Comparison of ENCODE assay signal across 8 cellular contexts in the genomic region with DNA sequence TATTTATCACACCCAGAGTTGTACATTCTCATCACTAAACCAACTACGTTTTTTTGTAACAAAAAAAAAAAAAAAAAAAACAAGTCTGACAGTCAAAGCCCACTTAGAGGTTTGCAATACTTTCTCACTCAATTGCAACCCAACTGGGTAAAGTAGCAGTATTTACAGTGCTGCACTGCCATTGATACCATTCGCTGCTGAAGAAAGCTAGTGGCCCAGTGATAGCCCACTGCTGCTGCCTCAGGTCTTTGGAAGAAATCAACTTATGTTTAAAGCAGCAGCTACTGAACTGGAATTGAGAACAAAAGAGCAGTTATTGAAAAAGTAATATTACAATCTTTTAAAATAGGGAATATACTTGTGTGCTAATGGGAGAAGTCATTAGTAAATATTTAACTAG. TPM values are rescaled to one million over a fixed set of nuclear protein-coding genes. Genes with fewer than 3 reads are reported as not detected.
DNase-seq lines count a peak whose midpoint lies in the region; ATAC-seq, FAIRE-seq and TF ChIP-seq lines count a peak whose summit lies in the region.

No MANE protein-coding gene starts in this region.

- no peaks in the 10 kb centered on the region for H3K9me3 ChIP-seq in prostate gland

- H3K36me3 ChIP-seq in prostate gland, result peaks cover 10 to 17% of the 10 kb centered on the region in 2 donors

- 0% methylated on average over 2 of the region's 2 CpGs for WGBS in prostate gland

- intact Hi-C loops in prostate gland (cut with DNase I), result loop anchor here (5.0 kb wide), 1 partner anchor 181 kb away; no protein-coding TSS in a partner anchor

- FAIRE-seq in HTR-8/SVneo (lab: Jason Lieb, UNC), result no peak

- peak overlapping the region; percentile 100 for H3K4me3 ChIP-seq in GM12864 (ENCODE audit: low read depth, low read length)
- peak overlapping the region; percentile 91 to 95 for H3K4me3 ChIP-seq in prostate gland

- ATAC-seq in GM21576 (IDR thresholded peaks at IDR 0.05; ENCODE audit: unreplicated experiment), result no peak
- ATAC-seq in HG02763 (IDR thresholded peaks at IDR 0.05; ENCODE audit: unreplicated experiment), result no peak

- TF ChIP-seq POLR2A in erythroblast (IDR thresholded peaks at IDR 0.05; ENCODE audit: low read length) (no peak), prostate gland (IDR thresholded peaks at IDR 0.05) (no peak)

- H3K27me3 ChIP-seq in prostate gland (replicated peaks; ENCODE audit: insufficient read depth), result no peaks in the 10 kb centered on the region

- peaks cover 4% of the 10 kb centered on the region for H3K4me1 ChIP-seq in prostate gland (replicated peaks)

- DNase-seq in GM12864 (ENCODE audit: low read depth) (no peak), RKO (ENCODE audit: low spot score) (peak; percentile 42), erythroblast (lab: John Stamatoyannopoulos, UW) (peak; percentile 57 to 70), prostate gland (ENCODE audit: low spot score) (no peak), HTR-8/SVneo (ENCODE audit: insufficient read length, low spot score) (no peak)
- no peak for DNase-seq in central memory CD4-positive, alpha-beta T cell

- peak overlapping the region; percentile 100 for H3K27ac ChIP-seq in prostate gland

- TF ChIP-seq CTCF in GM12864 (IDR thresholded peaks at IDR 0.05; ENCODE audit: low read depth, low read length, missing control alignments) (no peak), prostate gland (IDR thresholded peaks at IDR 0.05) (no peak)

RNA-seq across cellular contexts. Expression of gene HNRNPU, which starts 2.7 kb away (rescaled TPM):
- 100 to 1,000 TPM; 302 to 350 TPM for total RNA-seq in prostate gland

RNA-seq across cellular contexts. Expression of gene COX20, which starts 26.2 kb away (rescaled TPM):
- total RNA-seq in prostate gland, result 10 to 100 TPM; 46.8 to 78.4 TPM

Comparison
In these comparisons a context has a peak if more than half of its experiments do, and no peak if none do; other contexts are left out.
1. DNase-seq: peak in RKO (single experiment) and erythroblast (2 of 2); none in GM12864 (single experiment), prostate gland (single experiment), HTR-8/SVneo (single experiment) and central memory CD4-positive, alpha-beta T cell (single experiment).